ENCODE assay signal across 8 cellular contexts in the genomic region with DNA sequence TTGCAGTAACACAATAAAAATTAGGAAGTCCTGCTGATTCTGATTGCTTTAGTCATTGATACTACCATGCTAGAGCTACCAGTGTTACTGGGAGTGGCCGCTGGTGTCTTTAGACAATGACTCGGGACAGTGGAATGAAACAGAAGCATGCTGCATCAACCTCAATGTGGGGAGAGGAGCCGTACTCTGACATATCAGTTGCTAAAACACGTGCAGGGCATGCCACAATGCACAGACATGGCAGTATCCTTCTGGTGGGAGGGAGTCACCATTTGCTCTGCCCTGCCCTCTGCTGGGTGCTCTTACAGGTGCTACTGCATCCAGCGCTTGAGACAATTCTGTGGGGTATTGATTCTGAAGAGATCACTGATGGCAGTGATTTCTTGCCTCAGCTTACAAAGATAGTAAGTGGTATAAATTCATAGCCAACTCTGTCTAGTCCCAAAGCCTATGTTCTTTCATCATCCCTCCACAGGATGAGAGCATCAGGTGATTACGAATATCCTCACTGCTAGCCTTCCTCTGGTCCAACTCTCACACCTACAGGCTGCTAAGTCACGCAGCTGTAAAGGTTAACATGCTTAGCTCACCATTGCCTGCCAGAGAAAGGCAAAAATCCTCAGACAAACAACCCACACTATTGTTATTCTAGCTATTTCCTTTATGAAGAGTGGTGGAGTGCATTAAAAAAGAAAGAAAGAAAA. TPM values are rescaled to one million over a fixed set of nuclear protein-coding genes. Genes with fewer than 3 reads are reported as not detected.
A peak's percentile ranks its signal among the peaks of the same experiment; 100 is the strongest.
DNase-seq lines count a peak whose midpoint lies in the region; ATAC-seq and TF ChIP-seq lines count a peak whose summit lies in the region.

No MANE protein-coding gene starts in this region.

- no peaks in the 10 kb centered on the region for H3K36me3 Mint-ChIP-seq in glutamatergic neuron (ENCODE audit: unreplicated experiment)

- H3K36me3 ChIP-seq in OCI-LY7 (ENCODE audit: insufficient read depth, low read length) (peaks cover 22% of the 10 kb centered on the region), spleen (peaks cover 0 to 96% (median 33%) of the 10 kb centered on the region in 6 donors)

- H3K9me2 ChIP-seq in OCI-LY7 (ENCODE audit: insufficient read depth, low read length): no peaks in the 10 kb centered on the region

- POLR2A ChIA-PET in OCI-LY7 (lab: Charles Lee): no interaction called here

- peak overlapping the region; percentile 84 for H3K27ac Mint-ChIP-seq in glutamatergic neuron (ENCODE audit: unreplicated experiment)

- H3K27me3 ChIP-seq in spleen (replicated peaks in 1 of 7): no peaks in the 10 kb centered on the region

- intact Hi-C loops in OCI-LY7 (cut with micrococcal nuclease; ENCODE audit: unreplicated experiment) (loop anchor here (1.0 to 2.0 kb wide), 4 partner anchors 86 to 178 kb away; no protein-coding TSS in a partner anchor), spleen (cut with DNase I; ENCODE audit: low total_unique reads) (no loop called here)

- H3K9me3 ChIP-seq in OCI-LY7 (ENCODE audit: low read length) (no peaks in the 10 kb centered on the region), spleen (no peaks in the 10 kb centered on the region)

- peaks cover 22% of the 10 kb centered on the region for H3K4me1 Mint-ChIP-seq in glutamatergic neuron (ENCODE audit: low read depth, unreplicated experiment)

- H3K27ac ChIP-seq in OCI-LY7 (ENCODE audit: low read depth, low read length, poor library complexity, severe bottlenecking): no peak overlapping the region
- no peak overlapping the region for H3K27ac ChIP-seq in spleen

- H3K4me1 ChIP-seq in OCI-LY7 (ENCODE audit: insufficient read depth, low read length, poor library complexity, severe bottlenecking): peaks cover 24% of the 10 kb centered on the region
- peaks cover 0 to 10% (median 0%) of the 10 kb centered on the region in 6 donors for H3K4me1 ChIP-seq in spleen

- H3K9me3 Mint-ChIP-seq in glutamatergic neuron (ENCODE audit: unreplicated experiment): peaks cover 11% of the 10 kb centered on the region

- H2AFZ ChIP-seq in OCI-LY7 (ENCODE audit: low read length): peak overlapping the region; percentile 75; the same call in 1 of the 2 replicates

- peak; percentile 66 for ATAC-seq in HG03175 (IDR thresholded peaks at IDR 0.05; ENCODE audit: unreplicated experiment)

- H3K79me2 ChIP-seq in OCI-LY7 (ENCODE audit: insufficient read depth, low read depth, low read length): no peaks in the 10 kb centered on the region

- BruUV-seq in OCI-LY7 (replicated peaks; lab: Mats Ljungman, UMichigan): no TSS peak

- in situ Hi-C loops in GM13977 (cut with MboI; ENCODE audit: low pct_unique_long_range_greater_than_20kb, low sequenced_read_pairs, unreplicated experiment): no loop called here

- H4K20me1 ChIP-seq in OCI-LY7 (ENCODE audit: insufficient read depth, low read length): 0 out of 2 replicates have a peak, but pooled peaks cover 4% of the 10 kb centered on the region

- H3K4me3 ChIP-seq in OCI-LY7 (ENCODE audit: low read depth, low read length, poor library complexity, severe bottlenecking) (no peak overlapping the region), spleen (no peak overlapping the region)

- H3K4me2 ChIP-seq in OCI-LY7 (ENCODE audit: low read length): peak overlapping the region; percentile 27

- CTCF ChIA-PET in OCI-LY7 (lab: Charles Lee; ENCODE audit: unreplicated experiment): interaction anchor here (0.6 kb wide), 1 partner anchor 54 kb away, joined by 3 read pairs; no protein-coding TSS in a partner anchor

- H3K27me3 Mint-ChIP-seq in glutamatergic neuron (ENCODE audit: unreplicated experiment): no peaks in the 10 kb centered on the region

- DNase-seq in AG08396 (ENCODE audit: low spot score): peak; percentile 90
- DNase-seq in GM13977 (ENCODE audit: low spot score): peak; percentile 67
- DNase-seq in OCI-LY7 (ENCODE audit: low spot score): peak; percentile 86
- DNase-seq in activated effector memory CD4-positive, alpha-beta T cell treated with Interleukin-2 at 50 U/mL for 16 hours: peak; percentile 36
- DNase-seq in glutamatergic neuron: peak; percentile 84
- DNase-seq in spleen: no peak
- no peak for DNase-seq in NCI-H1436 (lab: John Stamatoyannopoulos, UW)

- TF ChIP-seq CTCF in GM13977 (IDR thresholded peaks at IDR 0.05; ENCODE audit: extremely low read depth, insufficient read depth, missing control alignments) (peak; percentile 64), OCI-LY7 (conservative IDR thresholded peaks at IDR 0.05; ENCODE audit: low read length) (peak; percentile 92), glutamatergic neuron (IDR thresholded peaks at IDR 0.05; ENCODE audit: partially characterized antibody, unreplicated experiment) (peak; percentile 69), spleen (IDR thresholded peaks at IDR 0.05 in 8 of 11, conservative IDR thresholded peaks at IDR 0.05 in 3 of 11) (peak in 8 of 11 experiments; percentile 18 to 64 (median 41))

- H3K4me3 Mint-ChIP-seq in glutamatergic neuron (ENCODE audit: unreplicated experiment): peak overlapping the region; percentile 13

- no peak for TF ChIP-seq POLR2A in spleen (IDR thresholded peaks at IDR 0.05)

- 69 to 80% (median 76%) methylated on average over 7 of the region's 7 CpGs for WGBS in spleen, 5 donors

RNA-seq across cellular contexts. Expression of a gene that starts 43.7 kb away (rescaled TPM):
- 28.8 and 38.8 TPM in 2 replicates for total RNA-seq in OCI-LY7 (2014; rRNA removed; shearing (Covaris generic))
- total RNA-seq in OCI-LY7 (2022): 35.5 and 36.6 TPM in 2 replicates
- total RNA-seq in glutamatergic neuron (ENCODE audit: unreplicated experiment): 208 TPM
- total RNA-seq in spleen: 1 to 10 TPM in 6 of 7 donors, under 1 TPM in 1; 0.66 to 4.1 (median 1.9) TPM
- polyA plus RNA-seq in spleen: under 1 TPM; 0.22 to 0.83 (median 0.26) TPM

Comparison
In these comparisons a context has a peak if more than half of its experiments do, and no peak if none do; other contexts are left out.
1. DNase-seq: peak in AG08396 (single experiment), GM13977 (single experiment), OCI-LY7 (single experiment), activated effector memory CD4-positive, alpha-beta T cell treated with Interleukin-2 at 50 U/mL for 16 hours (single experiment) and glutamatergic neuron (single experiment); none in spleen (single experiment) and NCI-H1436 (single experiment).
2. CTCF ChIP-seq: peak in every context shown above with its lines; median percentile 92 in OCI-LY7; 69 in glutamatergic neuron; 64 in GM13977; 41 in spleen.
3. RNA of a gene that starts 43.7 kb away (total RNA-seq): 208 TPM in glutamatergic neuron (single experiment) and 28.8 to 38.8 TPM in OCI-LY7; 0.66 to 4.1 TPM in spleen; every median in the first group is over 4 times any median in the second.